Comparison of ENCODE assay signal across 15 cellular contexts in genomic region chr1:8456991-8457390, GRCh38.
DNase-seq lines count a peak whose midpoint lies in the region; ATAC-seq and TF ChIP-seq lines count a peak whose summit lies in the region.
"Had no signal": no experiment of that assay in that cellular context is flagged by ENCODE, and none has a peak within 500 bp of the region (broad histone marks: within the 10 kb centered on the region; RNA-seq: fewer than 3 reads in every experiment).

No MANE protein-coding gene starts in this region.

- H3K4me1 Mint-ChIP-seq in T-helper 17 cell (peaks cover 16% of the 10 kb centered on the region), progenitor cell of endocrine pancreas (ENCODE audit: low read depth) (peaks cover 39% of the 10 kb centered on the region)

- TF ChIP-seq CTCF in A673 (conservative IDR thresholded peaks at IDR 0.05; ENCODE audit: low read depth, low read length): no peak
- TF ChIP-seq CTCF in gastroesophageal sphincter (IDR thresholded peaks at IDR 0.05): no peak
- TF ChIP-seq CTCF in progenitor cell of endocrine pancreas (IDR thresholded peaks at IDR 0.05; ENCODE audit: unreplicated experiment): no peak

- H3K4me3 ChIP-seq in A673 (ENCODE audit: low read depth, low read length, poor library complexity, severe bottlenecking): no peak overlapping the region
- H3K4me3 ChIP-seq in gastroesophageal sphincter: no peak overlapping the region
- H3K4me3 ChIP-seq: psoas muscle had no signal

- no peaks in the 10 kb centered on the region for H3K27me3 ChIP-seq in A673 (replicated peaks; ENCODE audit: insufficient read depth, low read depth, low read length, poor library complexity)
- H3K27me3 ChIP-seq in gastroesophageal sphincter: no peaks in the 10 kb centered on the region

- DNase-seq in A673 (ENCODE audit: low spot score) (no peak), T-helper 17 cell (no peak), progenitor cell of endocrine pancreas (ENCODE audit: low spot score, unreplicated experiment) (no peak), NOMO-1 treated with DMSO at 0.1 percent for 48 hours (lab: John Stamatoyannopoulos, UW; ENCODE audit: unreplicated experiment) (no peak)
- no peak for DNase-seq in activated effector memory CD4-positive, alpha-beta T cell treated with anti-CD3 and anti-CD28 coated beads, Interleukin-2, amount 50 U/mL, for 16 hours
- DNase-seq: Caco-2, GDM1, GOT3, KG1, NCI-H1436, psoas muscle, T-cell had no signal

- intact Hi-C loops in A673 (cut with micrococcal nuclease; ENCODE audit: unreplicated experiment): no loop called here

- H3K27ac ChIP-seq in A673 (ENCODE audit: low read depth, low read length, poor library complexity, severe bottlenecking): peak overlapping the region; percentile 18
- H3K27ac ChIP-seq in gastroesophageal sphincter: peak overlapping the region; percentile 65 to 83 (median 75)

- H3K36me3 ChIP-seq in A673 (ENCODE audit: insufficient read depth, low read length, poor library complexity, severe bottlenecking) (no peaks in the 10 kb centered on the region), gastroesophageal sphincter (no peaks in the 10 kb centered on the region)

- H3K9me3 Mint-ChIP-seq in progenitor cell of endocrine pancreas (ENCODE audit: low read depth): no peaks in the 10 kb centered on the region
- H3K9me3 Mint-ChIP-seq: T-cell had no signal

- peaks cover 73% of the 10 kb centered on the region for H3K4me1 ChIP-seq in A673 (ENCODE audit: insufficient read depth, low read length, poor library complexity, severe bottlenecking)
- peaks cover 22 to 71% (median 22%) of the 10 kb centered on the region in 3 donors for H3K4me1 ChIP-seq in gastroesophageal sphincter

- BruUV-seq in A673 (replicated peaks; lab: Mats Ljungman, UMichigan): no TSS peak

- H3K4me3 Mint-ChIP-seq in T-helper 17 cell (no peak overlapping the region), progenitor cell of endocrine pancreas (ENCODE audit: low read depth) (no peak overlapping the region)
- H3K4me3 Mint-ChIP-seq: T-cell had no signal

- ATAC-seq in T-helper 17 cell (no peak), gastroesophageal sphincter (no peak), GM18909 (IDR thresholded peaks at IDR 0.05; ENCODE audit: poor library complexity, unreplicated experiment) (no peak), GM21529 (IDR thresholded peaks at IDR 0.05; ENCODE audit: unreplicated experiment) (no peak)
- ATAC-seq: T-cell had no signal

- no peak for TF ChIP-seq EP300 in gastroesophageal sphincter (IDR thresholded peaks at IDR 0.05)

- H3K9me3 ChIP-seq in A673 (ENCODE audit: low read depth, low read length, poor library complexity, severe bottlenecking) (no peaks in the 10 kb centered on the region), T-helper 17 cell (ENCODE audit: control insufficient read depth, low read length, poor library complexity, severe bottlenecking) (no peaks in the 10 kb centered on the region), gastroesophageal sphincter (no peaks in the 10 kb centered on the region)
- H3K9me3 ChIP-seq: Caco-2, psoas muscle had no signal

- H3K36me3 Mint-ChIP-seq in T-helper 17 cell (ENCODE audit: low read depth): peaks cover 3% of the 10 kb centered on the region
- peaks cover 11% of the 10 kb centered on the region for H3K36me3 Mint-ChIP-seq in progenitor cell of endocrine pancreas (ENCODE audit: insufficient read depth)

- peak overlapping the region; percentile 14 for H3K27ac Mint-ChIP-seq in T-helper 17 cell
- peak overlapping the region; percentile 70 for H3K27ac Mint-ChIP-seq in progenitor cell of endocrine pancreas
- H3K27ac Mint-ChIP-seq: T-cell had no signal

- no peaks in the 10 kb centered on the region for H3K27me3 Mint-ChIP-seq in T-helper 17 cell
- H3K27me3 Mint-ChIP-seq in progenitor cell of endocrine pancreas: no peaks in the 10 kb centered on the region
- H3K27me3 Mint-ChIP-seq: T-cell had no signal

- CTCF ChIA-PET in A673 (lab: Charles Lee): no interaction called here

- 50 to 78% methylated on average over 1 of the region's 1 CpG for WGBS in gastroesophageal sphincter (ENCODE audit: low coverage in 1 of 2), 2 donors

- POLR2A ChIA-PET in A673 (lab: Charles Lee; ENCODE audit: low non-redundant PET): no interaction called here

- no peak for TF ChIP-seq POLR2A in gastroesophageal sphincter (IDR thresholded peaks at IDR 0.05)
